In genomic region chr16:18801197-18801972, GRCh38 we compare ENCODE assay signal across 8 cellular contexts. TPM values are rescaled to one million over a fixed set of nuclear protein-coding genes. Genes with fewer than 3 reads are reported as not detected.
DNase-seq lines count a peak whose midpoint lies in the region; ATAC-seq and TF ChIP-seq lines count a peak whose summit lies in the region.

Gene ARL6IP1 (minus strand): TSS chr16:18801549. CDS start chr16:18801466, 83 bp downstream.

- H3K9ac ChIP-seq in parathyroid adenoma: peak within 1 kb of the TSS; percentile 51

- peaks cover 68% of the 10 kb centered on the region for H3K4me1 Mint-ChIP-seq in activated naive CD8-positive, alpha-beta T cell treated with anti-CD3 and anti-CD28 coated beads, Interleukin-2, amount 50 U/mL, for 24 hours

- H3K4me3 Mint-ChIP-seq in activated naive CD8-positive, alpha-beta T cell treated with anti-CD3 and anti-CD28 coated beads, Interleukin-2, amount 50 U/mL, for 24 hours: peak within 1 kb of the TSS; percentile 88

- H3K4me1 ChIP-seq in parathyroid adenoma (peaks cover 12% of the 10 kb centered on the region), transverse colon (peaks cover 8 to 33% (median 24%) of the 10 kb centered on the region in 4 donors)

- peak within 1 kb of the TSS; percentile 96 for H3K27ac Mint-ChIP-seq in activated naive CD8-positive, alpha-beta T cell treated with anti-CD3 and anti-CD28 coated beads, Interleukin-2, amount 50 U/mL, for 24 hours

- H3K4me2 ChIP-seq in parathyroid adenoma (ENCODE audit: low read length): peak within 1 kb of the TSS; percentile 93

- H3K27me3 ChIP-seq in parathyroid adenoma (ENCODE audit: control insufficient read depth, insufficient read depth, low read length) (no peaks in the 10 kb centered on the region), transverse colon (no peaks in the 10 kb centered on the region)

- H3K9me3 Mint-ChIP-seq in activated naive CD8-positive, alpha-beta T cell treated with anti-CD3 and anti-CD28 coated beads, Interleukin-2, amount 50 U/mL, for 24 hours: no peaks in the 10 kb centered on the region

- in situ Hi-C loops in transverse colon (cut with MboI; ENCODE audit: low pct_ligation_motif_present in 1 of 4, low pct_unique_long_range_greater_than_20kb in 1 of 4, low sequenced_read_pairs in 3 of 4): loop anchor here in 2 of 4 donors (25.0 kb wide), 2 partner anchors 111 to 161 kb away; no protein-coding TSS in a partner anchor

- H3K79me2 ChIP-seq in parathyroid adenoma: peaks cover 11% of the 10 kb centered on the region

- TF ChIP-seq POLR2A in transverse colon (IDR thresholded peaks at IDR 0.05): peak; percentile 100

- intact Hi-C loops in Right ventricle myocardium superior (cut with DNase I): no loop called here
- intact Hi-C loops in transverse colon (cut with DNase I; ENCODE audit: low total_unique reads): no loop called here

- peak; percentile 87 for TF ChIP-seq CTCF in GM12865 (IDR thresholded peaks at IDR 0.05; ENCODE audit: insufficient read depth, low read depth, low read length, missing control alignments)
- TF ChIP-seq CTCF in parathyroid adenoma (IDR thresholded peaks at IDR 0.05): peak; percentile 97
- TF ChIP-seq CTCF in transverse colon (IDR thresholded peaks at IDR 0.05): peak; percentile 82 to 98 (median 92)

- peak within 1 kb of the TSS; percentile 85 for H3K27ac ChIP-seq in parathyroid adenoma
- H3K27ac ChIP-seq in transverse colon: peak within 1 kb of the TSS; percentile 94 to 97 (median 96)

- no peak for TF ChIP-seq EP300 in transverse colon (IDR thresholded peaks at IDR 0.05; ENCODE audit: low read depth)

- H3K9me3 ChIP-seq in parathyroid adenoma (ENCODE audit: control insufficient read depth, low read length) (no peaks in the 10 kb centered on the region), transverse colon (no peaks in the 10 kb centered on the region)

- H3K36me3 ChIP-seq in parathyroid adenoma (ENCODE audit: control insufficient read depth, insufficient read depth, low read length) (no peaks in the 10 kb centered on the region), transverse colon (peaks cover 0 to 2% (median 0%) of the 10 kb centered on the region in 4 donors)

- 0% methylated on average over 42 of the region's 75 CpGs; no CpG with 5 or more reads in 1 of the 2 donors for WGBS in transverse colon (ENCODE audit: low coverage in 1 of 2), 2 donors

- peak; percentile 100 for DNase-seq in GM12865 (ENCODE audit: low read depth)
- DNase-seq in NCI-H128 (lab: John Stamatoyannopoulos, UW; ENCODE audit: unreplicated experiment): peak; percentile 97
- peak; percentile 92 for DNase-seq in SW 1271 (lab: John Stamatoyannopoulos, UW)
- peak; percentile 98 for DNase-seq in activated naive CD8-positive, alpha-beta T cell treated with anti-CD3 and anti-CD28 coated beads, Interleukin-2, amount 50 U/mL, for 24 hours
- peak; percentile 100 for DNase-seq in Right ventricle myocardium superior
- peak; percentile 99 for DNase-seq in transverse colon

- H2AFZ ChIP-seq in parathyroid adenoma: peak within 1 kb of the TSS; percentile 93

- peaks cover 2% of the 10 kb centered on the region for H3K27me3 Mint-ChIP-seq in activated naive CD8-positive, alpha-beta T cell treated with anti-CD3 and anti-CD28 coated beads, Interleukin-2, amount 50 U/mL, for 24 hours

- peak within 1 kb of the TSS; percentile 98 for H3K4me3 ChIP-seq in GM12865 (ENCODE audit: low read depth, low read length)
- peak within 1 kb of the TSS; percentile 99 for H3K4me3 ChIP-seq in parathyroid adenoma (ENCODE audit: low read depth, low read length)
- H3K4me3 ChIP-seq in transverse colon: peak within 1 kb of the TSS; percentile 80 to 94 (median 88)

- ATAC-seq in HG02678 (IDR thresholded peaks at IDR 0.05; ENCODE audit: unreplicated experiment) (peak; percentile 95), Right ventricle myocardium superior (ENCODE audit: poor library complexity) (peak; percentile 99)
- ATAC-seq in activated naive CD8-positive, alpha-beta T cell treated with anti-CD3 and anti-CD28 coated beads, Interleukin-2, amount 50 U/mL, for 24 hours: peak; percentile 96

- peaks cover 39% of the 10 kb centered on the region for H3K36me3 Mint-ChIP-seq in activated naive CD8-positive, alpha-beta T cell treated with anti-CD3 and anti-CD28 coated beads, Interleukin-2, amount 50 U/mL, for 24 hours (ENCODE audit: low read depth)

RNA-seq across cellular contexts. Expression of gene ARL6IP1, which starts in this region (rescaled TPM):
- total RNA-seq in Right ventricle myocardium superior (21.0 TPM), transverse colon (100 to 1,000 TPM in 3 of 4 donors, 10 to 100 TPM in 1; 73.0 to 232 (median 175) TPM)

Comparison
In these comparisons a context has a peak if more than half of its experiments do, and no peak if none do; other contexts are left out.
1. Peak in every context shown above with its lines: DNase-seq, ATAC-seq, H3K4me3 ChIP-seq and H3K27ac ChIP-seq.